In genomic region chr9:112537561-112537960, GRCh38 we compare ENCODE assay signal across 8 cellular contexts.
"Had no signal": no experiment of that assay in that cellular context is flagged by ENCODE, and none has a peak within 500 bp of the region (broad histone marks: within the 10 kb centered on the region; RNA-seq: fewer than 3 reads in every experiment).

No MANE protein-coding gene starts in this region.

- ATAC-seq: GM12878 had no signal

- FAIRE-seq: G401.6, GM12878, GM12891, GM12892, GM18507, GM19239 had no signal

- H3K4me3 ChIP-seq: GM12878 had no signal

- DNase-seq: GDM1, GF-D8 had no signal
